ENCODE assay signal across 13 cellular contexts in the genomic region with DNA sequence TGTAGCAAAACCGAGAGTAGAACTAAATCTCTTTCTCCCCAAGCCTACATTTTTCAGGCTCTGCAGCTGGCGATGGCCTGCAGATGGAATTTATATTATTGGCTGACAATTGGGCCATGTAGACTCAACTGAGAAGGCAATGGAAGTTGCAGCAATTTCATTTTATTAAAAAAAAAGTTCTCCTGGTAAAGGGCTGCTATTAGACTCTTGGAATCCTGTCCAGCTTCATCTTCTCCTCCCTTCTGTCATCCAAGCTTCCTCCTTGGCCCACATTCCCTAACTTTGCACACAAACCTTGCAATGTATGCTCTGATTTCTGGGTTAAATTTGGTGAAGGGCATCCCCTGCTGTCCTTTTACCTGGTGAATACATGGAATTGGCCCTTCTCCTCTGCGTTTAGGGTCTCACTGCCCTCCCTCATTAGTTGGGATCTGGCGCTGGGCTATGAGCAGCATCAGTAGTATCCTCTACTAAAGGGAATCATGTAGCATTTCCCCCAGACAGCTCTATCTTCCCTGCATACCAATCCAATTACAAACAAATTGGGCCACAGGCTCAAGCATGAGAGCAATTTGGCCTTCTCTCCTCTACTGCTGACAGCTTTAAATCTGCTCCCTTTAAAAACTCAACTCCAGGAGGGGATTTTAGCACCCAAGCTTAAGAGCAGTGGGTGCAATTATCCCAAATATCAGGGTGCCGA.
DNase-seq lines count a peak whose midpoint lies in the region; ATAC-seq, FAIRE-seq and TF ChIP-seq lines count a peak whose summit lies in the region.
"Had no signal": no experiment of that assay in that cellular context is flagged by ENCODE, and none has a peak within 500 bp of the region (broad histone marks: within the 10 kb centered on the region; RNA-seq: fewer than 3 reads in every experiment).

No MANE protein-coding gene starts in this region.

- ATAC-seq in GM18873 (IDR thresholded peaks at IDR 0.05; ENCODE audit: low FRiP score, unreplicated experiment) (no peak), HG03139 (IDR thresholded peaks at IDR 0.05; ENCODE audit: unreplicated experiment) (no peak)
- ATAC-seq: activated CD8-positive, alpha-beta memory T cell treated with anti-CD3 and anti-CD28 coated beads, Interleukin-2, amount 10 ng/mL, durations not matched to agents 7 days and 5 days had no signal

- TF ChIP-seq POLR2A in GM12892 (IDR thresholded peaks at IDR 0.05; ENCODE audit: low read depth, low read length), result no peak

- no peak for FAIRE-seq in GM12892 (lab: Jason Lieb, UNC)

- DNase-seq in AG08396 (ENCODE audit: low spot score) (peak; percentile 43), NCI-H226 (peak; percentile 78), fibroblast of gingiva (ENCODE audit: low read depth) (peak; percentile 26), myocyte (ENCODE audit: low read depth) (peak; percentile 49), GM12892 (ENCODE audit: insufficient read length) (no peak), NCI-H1105 (lab: John Stamatoyannopoulos, UW) (no peak)
- DNase-seq: activated CD8-positive, alpha-beta memory T cell treated with anti-CD3 and anti-CD28 coated beads, Interleukin-2, amount 10 ng/mL, durations not matched to agents 7 days and 5 days; AML-193; GF-D8; stimulated activated CD4-positive, alpha-beta T cell treated with anti-CD3 and anti-CD28 coated beads, Interleukin-4, amount 100 ng/mL, for 4 hours; T1000 had no signal

Comparison
In these comparisons a context has a peak if more than half of its experiments do, and no peak if none do; other contexts are left out.
1. DNase-seq: peak in AG08396 (single experiment), NCI-H226 (single experiment), fibroblast of gingiva (single experiment) and myocyte (single experiment); none in GM12892 (single experiment) and NCI-H1105 (single experiment).